1 cellular context compared by ENCODE assay signal in genomic region chr17:45171338-45172231, GRCh38.
TF ChIP-seq lines count a peak whose summit lies in the region.

No MANE protein-coding gene starts in this region.

TF ChIP-seq in A549, 52 proteins besides CTCF, POLR2A, EP300 and RAD21 (continued from another document):
- 0 out of 2 replicates have a peak, but pooled peaks have one; percentile 9 for TF ChIP-seq RARB (CRISPR knock-in tag; IDR thresholded peaks at IDR 0.05)
- 0 out of 2 replicates have a peak, but pooled peaks have one; percentile 14 for TF ChIP-seq E2F6 (IDR thresholded peaks at IDR 0.05; ENCODE audit: borderline replicate concordance, low read depth)
- 0 out of 2 replicates have a peak, but pooled peaks have one; percentile 58 for TF ChIP-seq ATOH8 (CRISPR knock-in tag; IDR thresholded peaks at IDR 0.05; ENCODE audit: low read depth)
- 0 out of 2 replicates have a peak, but pooled peaks have one; percentile 19 for TF ChIP-seq PBX3 (IDR thresholded peaks at IDR 0.05)
- TF ChIP-seq TFCP2L1 (CRISPR knock-in tag; IDR thresholded peaks at IDR 0.05), result no peak
- TF ChIP-seq EHF (CRISPR knock-in tag; IDR thresholded peaks at IDR 0.05), result peak; percentile 62; the same call in 1 of the 2 replicates
- no peak for TF ChIP-seq NPAS2 (CRISPR knock-in tag; IDR thresholded peaks at IDR 0.05; ENCODE audit: borderline replicate concordance)
- no peak for TF ChIP-seq FOXS1 (CRISPR knock-in tag; IDR thresholded peaks at IDR 0.05)
- TF ChIP-seq CHD2 (IDR thresholded peaks at IDR 0.05; ENCODE audit: low read length, partially characterized antibody), result no peak
- no peak for TF ChIP-seq NR3C1 (IDR thresholded peaks at IDR 0.05)
- TF ChIP-seq NFE2L2 (conservative IDR thresholded peaks at IDR 0.05; ENCODE audit: low read length), result no peak
- no peak for TF ChIP-seq PHF8 (IDR thresholded peaks at IDR 0.05; ENCODE audit: borderline replicate concordance, low read depth)
- no peak for TF ChIP-seq RFX5 (IDR thresholded peaks at IDR 0.05)
- no peak for TF ChIP-seq ZC3H11A (IDR thresholded peaks at IDR 0.05)
- TF ChIP-seq HDAC2 (IDR thresholded peaks at IDR 0.05), result no peak
- 0 out of 2 replicates have a peak, but pooled peaks have one; percentile 27 for TF ChIP-seq MYC (IDR thresholded peaks at IDR 0.05; ENCODE audit: borderline replicate concordance, low read length)
- TF ChIP-seq BCL3 (IDR thresholded peaks at IDR 0.05), result peak; percentile 59; the same call in 2 of the 3 replicates
- no peak for TF ChIP-seq USF2 (IDR thresholded peaks at IDR 0.05)
